In the genomic region with DNA sequence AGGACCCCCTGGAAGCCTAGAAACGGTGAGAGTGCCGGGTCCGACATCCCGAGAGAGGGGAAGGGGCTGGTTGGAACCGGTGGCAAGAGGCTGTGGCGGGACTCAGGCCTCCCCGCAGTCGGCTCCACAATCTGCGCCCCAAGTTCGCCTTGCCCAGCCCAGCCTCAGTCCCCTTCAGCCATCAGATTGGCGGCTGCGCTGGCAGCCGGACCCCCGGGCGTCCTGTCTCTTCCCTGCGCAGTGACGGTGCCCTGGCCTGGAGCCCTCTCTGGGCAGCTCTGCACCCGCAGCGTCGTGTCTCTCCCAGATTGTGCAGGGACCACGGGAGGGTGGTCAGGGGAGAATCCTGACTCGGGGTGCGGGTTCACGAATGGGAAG, we compare ENCODE assay signal across 10 cellular contexts. TPM values are rescaled to one million over a fixed set of nuclear protein-coding genes. Genes with fewer than 3 reads are reported as not detected.
DNase-seq lines count a peak whose midpoint lies in the region; ATAC-seq, FAIRE-seq and TF ChIP-seq lines count a peak whose summit lies in the region.
"Had no signal": no experiment of that assay in that cellular context is flagged by ENCODE, and none has a peak within 500 bp of the region (broad histone marks: within the 10 kb centered on the region; RNA-seq: fewer than 3 reads in every experiment).

No MANE protein-coding gene starts in this region.

- no peaks in the 10 kb centered on the region for H3K27me3 Mint-ChIP-seq in activated naive CD4-positive, alpha-beta T cell treated with anti-CD3 and anti-CD28 coated beads, Interleukin-2, amount 50 U/mL, for 24 hours
- no peaks in the 10 kb centered on the region for H3K27me3 Mint-ChIP-seq in activated CD8-positive, alpha-beta T cell treated with anti-CD3 and anti-CD28 coated beads, Interleukin-2, amount 10 ng/mL, durations not matched to agents 7 days and 5 days (ENCODE audit: low read depth)

- H3K9me3 Mint-ChIP-seq in activated naive CD4-positive, alpha-beta T cell treated with anti-CD3 and anti-CD28 coated beads, Interleukin-2, amount 50 U/mL, for 24 hours, result no peaks in the 10 kb centered on the region
- H3K9me3 Mint-ChIP-seq in activated CD8-positive, alpha-beta T cell treated with anti-CD3 and anti-CD28 coated beads, Interleukin-2, amount 10 ng/mL, durations not matched to agents 7 days and 5 days (ENCODE audit: insufficient read depth), result peaks cover 3% of the 10 kb centered on the region

- POLR2A ChIA-PET in activated CD8-positive, alpha-beta T cell treated with anti-CD3 and anti-CD28 coated beads, Interleukin-2, amount 10 ng/mL, durations not matched to agents 7 days and 5 days (lab: Charles Lee), result no interaction called here

- DNase-seq in activated naive CD4-positive, alpha-beta T cell treated with anti-CD3 and anti-CD28 coated beads, Interleukin-2, amount 50 U/mL, for 16 hours, result no peak
- DNase-seq in activated CD8-positive, alpha-beta T cell treated with anti-CD3 and anti-CD28 coated beads, Interleukin-2, amount 10 ng/mL, durations not matched to agents 7 days and 5 days, result no peak
- DNase-seq in right lobe of liver (no peak), upper lobe of right lung (no peak), NCI-H1092 (lab: John Stamatoyannopoulos, UW) (no peak), D721Med (ENCODE audit: insufficient read length, low spot score) (no peak), NCI-H1417 (lab: John Stamatoyannopoulos, UW) (no peak)
- DNase-seq: DMS153, H7 had no signal

- no peak for TF ChIP-seq CTCF in right lobe of liver (IDR thresholded peaks at IDR 0.05)
- TF ChIP-seq CTCF in upper lobe of right lung (IDR thresholded peaks at IDR 0.05), result no peak
- no peak for TF ChIP-seq CTCF in D721Med (IDR thresholded peaks at IDR 0.05; ENCODE audit: insufficient read depth, missing control alignments)

- CTCF ChIA-PET in activated CD8-positive, alpha-beta T cell treated with anti-CD3 and anti-CD28 coated beads, Interleukin-2, amount 10 ng/mL, durations not matched to agents 7 days and 5 days (lab: Charles Lee), result no interaction called here

- no peak for FAIRE-seq in D721Med (lab: Jason Lieb, UNC)

- H3K4me3 Mint-ChIP-seq in activated naive CD4-positive, alpha-beta T cell treated with anti-CD3 and anti-CD28 coated beads, Interleukin-2, amount 50 U/mL, for 24 hours, result peak overlapping the region; percentile 97
- peak overlapping the region; percentile 90 for H3K4me3 Mint-ChIP-seq in activated CD8-positive, alpha-beta T cell treated with anti-CD3 and anti-CD28 coated beads, Interleukin-2, amount 10 ng/mL, durations not matched to agents 7 days and 5 days

- H3K27ac ChIP-seq in right lobe of liver, result no peak overlapping the region
- no peak overlapping the region for H3K27ac ChIP-seq in upper lobe of right lung

- peak overlapping the region; percentile 79 for H3K27ac Mint-ChIP-seq in activated naive CD4-positive, alpha-beta T cell treated with anti-CD3 and anti-CD28 coated beads, Interleukin-2, amount 50 U/mL, for 24 hours
- H3K27ac Mint-ChIP-seq in activated CD8-positive, alpha-beta T cell treated with anti-CD3 and anti-CD28 coated beads, Interleukin-2, amount 10 ng/mL, durations not matched to agents 7 days and 5 days, result peak overlapping the region; percentile 91

- no peak for TF ChIP-seq POLR2A in right lobe of liver (IDR thresholded peaks at IDR 0.05)

- peak; percentile 45 for ATAC-seq in activated CD8-positive, alpha-beta T cell treated with anti-CD3 and anti-CD28 coated beads, Interleukin-2, amount 10 ng/mL, durations not matched to agents 7 days and 5 days
- ATAC-seq in right lobe of liver, result no peak
- ATAC-seq in upper lobe of right lung, result no peak

- peaks cover 4% of the 10 kb centered on the region for H3K36me3 Mint-ChIP-seq in activated naive CD4-positive, alpha-beta T cell treated with anti-CD3 and anti-CD28 coated beads, Interleukin-2, amount 50 U/mL, for 24 hours
- peaks cover 15% of the 10 kb centered on the region for H3K36me3 Mint-ChIP-seq in activated CD8-positive, alpha-beta T cell treated with anti-CD3 and anti-CD28 coated beads, Interleukin-2, amount 10 ng/mL, durations not matched to agents 7 days and 5 days (ENCODE audit: low read depth)

- 1% methylated on average over 7 of the region's 24 CpGs for WGBS in right lobe of liver (ENCODE audit: insufficient coverage, low coverage, low lambda C conversion rate, missing lambda C conversion rate)

- no peaks in the 10 kb centered on the region for H3K9me3 ChIP-seq in right lobe of liver
- no peaks in the 10 kb centered on the region for H3K9me3 ChIP-seq in upper lobe of right lung

- intact Hi-C loops in right lobe of liver (cut with DNase I), result no loop called here
- intact Hi-C loops in upper lobe of right lung (cut with DNase I), result no loop called here

- H3K36me3 ChIP-seq in right lobe of liver (no peaks in the 10 kb centered on the region), upper lobe of right lung (no peaks in the 10 kb centered on the region)

- H3K4me1 Mint-ChIP-seq in activated naive CD4-positive, alpha-beta T cell treated with anti-CD3 and anti-CD28 coated beads, Interleukin-2, amount 50 U/mL, for 24 hours, result peaks cover 16% of the 10 kb centered on the region
- H3K4me1 Mint-ChIP-seq in activated CD8-positive, alpha-beta T cell treated with anti-CD3 and anti-CD28 coated beads, Interleukin-2, amount 10 ng/mL, durations not matched to agents 7 days and 5 days (ENCODE audit: low read depth), result peaks cover 5% of the 10 kb centered on the region

- H3K4me3 ChIP-seq in right lobe of liver (peak overlapping the region; percentile 9 to 39 (median 24)), upper lobe of right lung (peak overlapping the region; percentile 76)

- H3K27me3 ChIP-seq in right lobe of liver (no peaks in the 10 kb centered on the region), upper lobe of right lung (no peaks in the 10 kb centered on the region)

- H3K4me1 ChIP-seq in right lobe of liver (no peaks in the 10 kb centered on the region), upper lobe of right lung (no peaks in the 10 kb centered on the region)

RNA-seq across cellular contexts. Expression of gene ZNF492, which starts 0.3 kb away (rescaled TPM):
- total RNA-seq in activated CD8-positive, alpha-beta T cell treated with anti-CD3 and anti-CD28 coated beads, Interleukin-2, amount 10 ng/mL, durations not matched to agents 7 days and 5 days, result 1 to 10 TPM; 2.1 to 2.2 TPM
- total RNA-seq in right lobe of liver (under 1 TPM in 2 of 6 experiments, not detected in 4; 0.07 TPM), upper lobe of right lung (0.29 TPM)
- total RNA-seq: H7 had no signal
